ENCODE assay signal across 14 cellular contexts in genomic region chr17:67821871-67822367, GRCh38. TPM values are rescaled to one million over a fixed set of nuclear protein-coding genes. Genes with fewer than 3 reads are reported as not detected.
DNase-seq lines count a peak whose midpoint lies in the region; ATAC-seq and TF ChIP-seq lines count a peak whose summit lies in the region.
"Had no signal": no experiment of that assay in that cellular context is flagged by ENCODE, and none has a peak within 500 bp of the region (broad histone marks: within the 10 kb centered on the region; RNA-seq: fewer than 3 reads in every experiment).

No MANE protein-coding gene starts in this region.

- H3K4me1 Mint-ChIP-seq in natural killer cell treated with Interleukin-12 subunit alpha and Interleukin-12 subunit beta and Interleukin-15 and Interleukin-18, amount 100 ng/mL, for 72 hours (ENCODE audit: low read depth in 2 of 2), result peaks cover 2 to 7% of the 10 kb centered on the region in 2 donors
- H3K4me1 Mint-ChIP-seq: GM23338 had no signal

- H2AFZ ChIP-seq in Karpas-422 (ENCODE audit: low read length) (no peak overlapping the region), SU-DHL-6 (ENCODE audit: low read depth, low read length, severe bottlenecking) (no peak overlapping the region)
- H2AFZ ChIP-seq: GM23338 had no signal

- H3K79me2 ChIP-seq in Karpas-422 (ENCODE audit: low read length) (peaks cover 5% of the 10 kb centered on the region), SU-DHL-6 (ENCODE audit: insufficient read depth, low read length) (peaks cover 5% of the 10 kb centered on the region)

- H3K27me3 ChIP-seq in Karpas-422 (ENCODE audit: low read length) (no peaks in the 10 kb centered on the region), SU-DHL-6 (ENCODE audit: low read length) (no peaks in the 10 kb centered on the region)

- peak overlapping the region; percentile 97 for H3K27ac ChIP-seq in Karpas-422 (ENCODE audit: low read length)
- peak overlapping the region; percentile 97 for H3K27ac ChIP-seq in SU-DHL-6 (ENCODE audit: low read depth, low read length)

- H3K9me3 Mint-ChIP-seq in natural killer cell treated with Interleukin-12 subunit alpha and Interleukin-12 subunit beta and Interleukin-15 and Interleukin-18, amount 100 ng/mL, for 72 hours, result no peaks in the 10 kb centered on the region
- H3K9me3 Mint-ChIP-seq: CD4-positive, alpha-beta T cell; GM23338 had no signal

- H3K4me3 ChIP-seq in Karpas-422 (ENCODE audit: low read length), result no peak overlapping the region
- H3K4me3 ChIP-seq in SU-DHL-6 (ENCODE audit: insufficient read depth, low read length, poor library complexity, severe bottlenecking), result no peak overlapping the region
- H3K4me3 ChIP-seq: GM23338 had no signal

- H3F3A ChIP-seq in SU-DHL-6 (ENCODE audit: insufficient read depth), result peaks cover 79% of the 10 kb centered on the region

- peaks cover 81% of the 10 kb centered on the region for H3K4me1 ChIP-seq in Karpas-422 (ENCODE audit: low read length)

- H3K9me3 ChIP-seq in Karpas-422 (ENCODE audit: low read length) (no peaks in the 10 kb centered on the region), SU-DHL-6 (ENCODE audit: insufficient read depth, low read length) (no peaks in the 10 kb centered on the region)

- H3K9me2 ChIP-seq in Karpas-422 (replicated peaks; ENCODE audit: insufficient read depth, low read length), result no peaks in the 10 kb centered on the region
- no peaks in the 10 kb centered on the region for H3K9me2 ChIP-seq in SU-DHL-6 (replicated peaks; ENCODE audit: insufficient read depth, low read length)

- H4K20me1 ChIP-seq in Karpas-422 (ENCODE audit: insufficient read depth, low read depth, low read length), result no peaks in the 10 kb centered on the region
- H4K20me1 ChIP-seq in SU-DHL-6 (ENCODE audit: low read depth, low read length), result no peaks in the 10 kb centered on the region

- H3K36me3 ChIP-seq in Karpas-422 (ENCODE audit: insufficient read depth, low read length), result no peaks in the 10 kb centered on the region
- no peaks in the 10 kb centered on the region for H3K36me3 ChIP-seq in SU-DHL-6 (ENCODE audit: low read length)

- TF ChIP-seq CTCF in SU-DHL-6 (IDR thresholded peaks at IDR 0.05; ENCODE audit: insufficient read depth, low read length, poor library complexity, severe bottlenecking), result no peak

- H3K36me3 Mint-ChIP-seq in natural killer cell treated with Interleukin-12 subunit alpha and Interleukin-12 subunit beta and Interleukin-15 and Interleukin-18, amount 100 ng/mL, for 72 hours, result no peaks in the 10 kb centered on the region

- DNase-seq in Karpas-422, result no peak
- DNase-seq in left lobe of liver (ENCODE audit: low spot score), result peak; percentile 21
- DNase-seq in ureter (ENCODE audit: low spot score), result peak; percentile 32
- no peak for DNase-seq in HT-29 (ENCODE audit: low spot score)
- no peak for DNase-seq in natural killer cell treated with Interleukin-12 subunit alpha and Interleukin-12 subunit beta and Interleukin-15 and Interleukin-18, amount 100 ng/mL, for 72 hours (ENCODE audit: low spot score)
- DNase-seq: C1 segment of cervical spinal cord; Calu3; CD4-positive, alpha-beta T cell; DMS 273 treated with DMSO at 0.1 percent for 48 hours; H7 had no signal

- no peak for ATAC-seq in left lobe of liver
- no peak for ATAC-seq in HG03342 (IDR thresholded peaks at IDR 0.05; ENCODE audit: unreplicated experiment)
- no peak for ATAC-seq in natural killer cell treated with Interleukin-12 subunit alpha and Interleukin-12 subunit beta and Interleukin-15 and Interleukin-18, amount 100 ng/mL, for 72 hours
- ATAC-seq: GM23338 had no signal

- peaks cover 0 to 2% of the 10 kb centered on the region in 2 donors for H3K27me3 Mint-ChIP-seq in natural killer cell treated with Interleukin-12 subunit alpha and Interleukin-12 subunit beta and Interleukin-15 and Interleukin-18, amount 100 ng/mL, for 72 hours
- H3K27me3 Mint-ChIP-seq: B cell had no signal

- H3K4me2 ChIP-seq in Karpas-422 (ENCODE audit: low read depth, low read length, poor library complexity, severe bottlenecking), result no peak overlapping the region
- peak overlapping the region; percentile 60 for H3K4me2 ChIP-seq in SU-DHL-6 (ENCODE audit: low read depth, low read length, poor library complexity, severe bottlenecking)
- H3K4me2 ChIP-seq: GM23338 had no signal

- H3K9ac ChIP-seq in Karpas-422 (ENCODE audit: low read length), result no peak overlapping the region
- H3K9ac ChIP-seq in SU-DHL-6 (ENCODE audit: low read length), result no peak overlapping the region

- no peak overlapping the region for H3K27ac Mint-ChIP-seq in natural killer cell treated with Interleukin-12 subunit alpha and Interleukin-12 subunit beta and Interleukin-15 and Interleukin-18, amount 100 ng/mL, for 72 hours
- H3K27ac Mint-ChIP-seq: B cell; CD4-positive, alpha-beta T cell; GM23338 had no signal

- H3K4me3 Mint-ChIP-seq in natural killer cell treated with Interleukin-12 subunit alpha and Interleukin-12 subunit beta and Interleukin-15 and Interleukin-18, amount 100 ng/mL, for 72 hours, result no peak overlapping the region
- H3K4me3 Mint-ChIP-seq: CD4-positive, alpha-beta T cell; GM23338 had no signal

RNA-seq across cellular contexts. Expression of gene BPTF, which starts 3.4 kb away (rescaled TPM):
- total RNA-seq in Karpas-422 (2014; rRNA removed; shearing (Covaris generic); ENCODE audit: low replicate concordance), result 197 and 310 TPM in 2 replicates
- 29.7 TPM for total RNA-seq in left lobe of liver
- total RNA-seq in ureter, result 126 TPM
- 65.2 and 70.6 TPM in 2 replicates for total RNA-seq in HT-29 (2014; rRNA removed; shearing (Covaris generic))
- 10 to 100 TPM; 73.4 to 94.7 TPM for total RNA-seq in natural killer cell treated with Interleukin-12 subunit alpha and Interleukin-12 subunit beta and Interleukin-15 and Interleukin-18, amount 100 ng/mL, for 72 hours

Comparison
In these comparisons a context has a peak if more than half of its experiments do, and no peak if none do; other contexts are left out.
1. DNase-seq: peak in left lobe of liver (single experiment) and ureter (single experiment); none in Karpas-422 (single experiment), HT-29 (single experiment) and natural killer cell treated with Interleukin-12 subunit alpha and Interleukin-12 subunit beta and Interleukin-15 and Interleukin-18, amount 100 ng/mL, for 72 hours (single experiment).